18 cellular contexts compared by ENCODE assay signal in genomic region chr3:78878789-78879515, GRCh38.
"Had no signal": no experiment of that assay in that cellular context is flagged by ENCODE, and none has a peak within 500 bp of the region (broad histone marks: within the 10 kb centered on the region; RNA-seq: fewer than 3 reads in every experiment).

No MANE protein-coding gene starts in this region.

- FAIRE-seq: astrocyte, bronchial epithelial cell, endothelial cell of umbilical vein had no signal

- H3K36me3 Mint-ChIP-seq: activated naive CD4-positive, alpha-beta T cell treated with anti-CD3 and anti-CD28 coated beads, Interleukin-2, amount 50 U/mL, for 24 hours; immature natural killer cell; naive thymus-derived CD4-positive, alpha-beta T cell had no signal

- H3K36me3 ChIP-seq: esophagus squamous epithelium, suprapubic skin, vagina, WERI-Rb-1 had no signal

- H3K27me3 Mint-ChIP-seq: activated naive CD4-positive, alpha-beta T cell treated with anti-CD3 and anti-CD28 coated beads, Interleukin-2, amount 50 U/mL, for 24 hours; dendritic cell treated with granulocyte-macrophage colony-stimulating factor and Interleukin-4, amounts not matched to agents 40 ng/mL and 50 ng/mL, for 4 days; naive thymus-derived CD4-positive, alpha-beta T cell; stimulated activated naive CD8-positive, alpha-beta T cell treated with anti-CD3 and anti-CD28 coated beads, Interleukin-15, Interleukin-2, amounts not matched to agents 100 ng/mL and 50 ng/mL, for 24 hours had no signal

- H3K27me3 ChIP-seq: esophagus squamous epithelium, suprapubic skin, vagina had no signal

- H3K27ac ChIP-seq: esophagus squamous epithelium, suprapubic skin, vagina, WERI-Rb-1 had no signal

- H3K4me3 ChIP-seq: esophagus squamous epithelium, suprapubic skin, vagina had no signal

- H3K4me3 Mint-ChIP-seq: activated naive CD4-positive, alpha-beta T cell treated with anti-CD3 and anti-CD28 coated beads, Interleukin-2, amount 50 U/mL, for 24 hours; dendritic cell treated with granulocyte-macrophage colony-stimulating factor and Interleukin-4, amounts not matched to agents 40 ng/mL and 50 ng/mL, for 4 days; immature natural killer cell; naive thymus-derived CD4-positive, alpha-beta T cell; stimulated activated naive CD8-positive, alpha-beta T cell treated with anti-CD3 and anti-CD28 coated beads, Interleukin-15, Interleukin-2, amounts not matched to agents 100 ng/mL and 50 ng/mL, for 24 hours had no signal

- DNase-seq: activated CD4-positive, alpha-beta T cell treated with anti-CD3 and anti-CD28 coated beads, Interleukin-2, amount 50 U/mL, for 4 hours; activated gamma-delta T cell; cerebellar nuclear complex; effector memory CD4-positive, alpha-beta T cell; esophagus squamous epithelium; immature natural killer cell; mesenchymal stem cell; naive thymus-derived CD4-positive, alpha-beta T cell; trophoblast cell; WERI-Rb-1 had no signal

- H3K9me3 ChIP-seq: esophagus squamous epithelium, suprapubic skin, vagina had no signal

- ATAC-seq: naive thymus-derived CD4-positive, alpha-beta T cell had no signal

- H3K9me3 Mint-ChIP-seq: dendritic cell treated with granulocyte-macrophage colony-stimulating factor and Interleukin-4, amounts not matched to agents 40 ng/mL and 50 ng/mL, for 4 days had no signal

- H3K27ac Mint-ChIP-seq: activated naive CD4-positive, alpha-beta T cell treated with anti-CD3 and anti-CD28 coated beads, Interleukin-2, amount 50 U/mL, for 24 hours; dendritic cell treated with granulocyte-macrophage colony-stimulating factor and Interleukin-4, amounts not matched to agents 40 ng/mL and 50 ng/mL, for 4 days; immature natural killer cell; naive thymus-derived CD4-positive, alpha-beta T cell; stimulated activated naive CD8-positive, alpha-beta T cell treated with anti-CD3 and anti-CD28 coated beads, Interleukin-15, Interleukin-2, amounts not matched to agents 100 ng/mL and 50 ng/mL, for 24 hours had no signal

- H3K4me1 Mint-ChIP-seq: activated naive CD4-positive, alpha-beta T cell treated with anti-CD3 and anti-CD28 coated beads, Interleukin-2, amount 50 U/mL, for 24 hours; immature natural killer cell; naive thymus-derived CD4-positive, alpha-beta T cell had no signal
